14 cellular contexts compared by ENCODE assay signal in genomic region chr3:125651246-125651645, GRCh38. TPM values are rescaled to one million over a fixed set of nuclear protein-coding genes. Genes with fewer than 3 reads are reported as not detected.
A peak's percentile ranks its signal among the peaks of the same experiment; 100 is the strongest.
DNase-seq lines count a peak whose midpoint lies in the region; ATAC-seq and TF ChIP-seq lines count a peak whose summit lies in the region.
"Had no signal": no experiment of that assay in that cellular context is flagged by ENCODE, and none has a peak within 500 bp of the region (broad histone marks: within the 10 kb centered on the region; RNA-seq: fewer than 3 reads in every experiment).

No MANE protein-coding gene starts in this region.

- TF ChIP-seq CTCF in PC-3 (conservative IDR thresholded peaks at IDR 0.05; ENCODE audit: low read depth, low read length) (no peak), fibroblast of the aortic adventitia (IDR thresholded peaks at IDR 0.05; ENCODE audit: insufficient read depth, low read length) (no peak), gastrocnemius medialis (IDR thresholded peaks at IDR 0.05 in 4 of 5, conservative IDR thresholded peaks at IDR 0.05 in 1 of 5) (no peak)

- no peaks in the 10 kb centered on the region for H3K27me3 Mint-ChIP-seq in CD4-positive, alpha-beta memory T cell

- no peak overlapping the region for H3K27ac Mint-ChIP-seq in CD4-positive, alpha-beta memory T cell
- H3K27ac Mint-ChIP-seq: activated T-helper 2 cell treated with anti-CD3 and anti-CD28 coated beads, Interferon-gamma antibody, Interleukin-2, Interleukin-4, amounts not matched to agents 10 μg/mL and 5 μg/mL and 100 μg/mL, durations not matched to agents 14 hours and 24 hours and 36 hours had no signal

- H3K4me1 Mint-ChIP-seq in CD4-positive, alpha-beta memory T cell, result no peaks in the 10 kb centered on the region

- H3K27ac ChIP-seq in PC-3 (ENCODE audit: low read length), result no peak overlapping the region
- H3K27ac ChIP-seq in gastrocnemius medialis, result peak overlapping the region; percentile 72 to 90 (median 83)
- no peak overlapping the region for H3K27ac ChIP-seq in CD4-positive, alpha-beta memory T cell (ENCODE audit: low read depth, low read length)
- H3K27ac ChIP-seq: tibial artery had no signal

- H3K4me1 ChIP-seq in PC-3 (ENCODE audit: insufficient read depth, low read length), result peaks cover 4% of the 10 kb centered on the region; the same call in 1 of the 2 replicates
- H3K4me1 ChIP-seq in gastrocnemius medialis, result peaks cover 16 to 28% of the 10 kb centered on the region in 2 donors
- H3K4me1 ChIP-seq in CD4-positive, alpha-beta memory T cell (ENCODE audit: insufficient read depth, low read length), result no peaks in the 10 kb centered on the region
- H3K4me1 ChIP-seq: tibial artery had no signal

- in situ Hi-C loops in gastrocnemius medialis (cut with MboI; ENCODE audit: low sequenced_read_pairs in 4 of 4), result no loop called here

- no peaks in the 10 kb centered on the region for H3K9me3 Mint-ChIP-seq in CD4-positive, alpha-beta memory T cell
- H3K9me3 Mint-ChIP-seq: activated T-helper 2 cell treated with anti-CD3 and anti-CD28 coated beads, Interferon-gamma antibody, Interleukin-2, Interleukin-4, amounts not matched to agents 10 μg/mL and 5 μg/mL and 100 μg/mL, durations not matched to agents 14 hours and 24 hours and 36 hours had no signal

- H3K4me2 ChIP-seq in PC-3 (ENCODE audit: low read length), result no peak overlapping the region

- H3K36me3 ChIP-seq in PC-3 (ENCODE audit: low read depth, low read length), result no peaks in the 10 kb centered on the region
- H3K36me3 ChIP-seq in gastrocnemius medialis, result no peaks in the 10 kb centered on the region
- H3K36me3 ChIP-seq in CD4-positive, alpha-beta memory T cell (ENCODE audit: insufficient read depth, low read length), result no peaks in the 10 kb centered on the region
- H3K36me3 ChIP-seq: tibial artery had no signal

- H3K9me3 ChIP-seq in PC-3 (ENCODE audit: low read length) (no peaks in the 10 kb centered on the region), gastrocnemius medialis (no peaks in the 10 kb centered on the region)
- no peaks in the 10 kb centered on the region for H3K9me3 ChIP-seq in CD4-positive, alpha-beta memory T cell (ENCODE audit: control insufficient read depth in 1 of 2, low read length in 2 of 2)
- H3K9me3 ChIP-seq: tibial artery had no signal

- H3K27me3 ChIP-seq in PC-3 (ENCODE audit: low read length) (no peaks in the 10 kb centered on the region), gastrocnemius medialis (no peaks in the 10 kb centered on the region)
- H3K27me3 ChIP-seq in CD4-positive, alpha-beta memory T cell (ENCODE audit: insufficient read depth, low read length), result no peaks in the 10 kb centered on the region
- H3K27me3 ChIP-seq: tibial artery had no signal

- no peaks in the 10 kb centered on the region for H3F3A ChIP-seq in PC-3 (ENCODE audit: low read length, unreplicated experiment)

- H2AFZ ChIP-seq in PC-3 (ENCODE audit: low read length), result no peak overlapping the region

- BruUV-seq in PC-3 (replicated peaks; lab: Mats Ljungman, UMichigan), result no TSS peak

- ATAC-seq in PC-3 (peak; percentile 49), gastrocnemius medialis (peak; percentile 85 to 92), HG03571 (IDR thresholded peaks at IDR 0.05; ENCODE audit: unreplicated experiment) (no peak)
- ATAC-seq: left cardiac atrium had no signal

- no peak overlapping the region for H3K9ac ChIP-seq in PC-3 (ENCODE audit: low read length)

- no peaks in the 10 kb centered on the region for H3K9me2 ChIP-seq in PC-3 (replicated peaks; ENCODE audit: low read length)

- no peaks in the 10 kb centered on the region for H3K36me3 Mint-ChIP-seq in CD4-positive, alpha-beta memory T cell

- CTCF ChIA-PET in PC-3 (lab: Charles Lee), result no interaction called here
- CTCF ChIA-PET in CD4-positive, alpha-beta memory T cell (lab: Charles Lee; ENCODE audit: partially characterized antibody), result no interaction called here

- H3K4me3 Mint-ChIP-seq in CD4-positive, alpha-beta memory T cell, result no peak overlapping the region

- H3K79me2 ChIP-seq in PC-3 (ENCODE audit: low read length), result no peaks in the 10 kb centered on the region

- H3K4me3 ChIP-seq in PC-3 (ENCODE audit: low read length) (no peak overlapping the region), fibroblast of the aortic adventitia (ENCODE audit: low read depth, low read length) (no peak overlapping the region), gastrocnemius medialis (no peak overlapping the region)
- no peak overlapping the region for H3K4me3 ChIP-seq in CD4-positive, alpha-beta memory T cell (ENCODE audit: low read length in 2 of 2)
- H3K4me3 ChIP-seq: tibial artery had no signal

- POLR2A ChIA-PET in PC-3 (lab: Charles Lee; ENCODE audit: unreplicated experiment), result no interaction called here
- POLR2A ChIA-PET in CD4-positive, alpha-beta memory T cell (lab: Charles Lee; ENCODE audit: partially characterized antibody), result no interaction called here

- no peak for TF ChIP-seq POLR2A in gastrocnemius medialis (IDR thresholded peaks at IDR 0.05)

- DNase-seq in DMS53 (lab: John Stamatoyannopoulos, UW) (peak; percentile 34), DMS53 treated with DMSO at 0.1 percent for 48 hours (lab: John Stamatoyannopoulos, UW; ENCODE audit: unreplicated experiment) (no peak), PC-3 (peak; percentile 27), fibroblast of the aortic adventitia (ENCODE audit: low read depth) (peak; percentile 15), gastrocnemius medialis (peak in 1 of 2 donors; percentile 53), activated gamma-delta T cell treated with Interleukin-2 at 50 U/mL for 16 hours (no peak)
- no peak for DNase-seq in CD4-positive, alpha-beta memory T cell
- DNase-seq: 8988T, caudate nucleus, left cardiac atrium, NCI-H774, tibial artery had no signal

- intact Hi-C loops in PC-3 (cut with micrococcal nuclease), result no loop called here
- intact Hi-C loops in gastrocnemius medialis (cut with DNase I; ENCODE audit: low total_unique reads), result no loop called here
- intact Hi-C loops in CD4-positive, alpha-beta memory T cell (cut with micrococcal nuclease), result no loop called here

- H4K20me1 ChIP-seq in PC-3 (ENCODE audit: low read length), result no peaks in the 10 kb centered on the region

RNA-seq across cellular contexts. Expression of gene OSBPL11, which starts 55.9 kb away (rescaled TPM):
- total RNA-seq in PC-3 (2014; rRNA removed) (5.5 and 9.4 TPM in 2 replicates), fibroblast of the aortic adventitia (ENCODE audit: low replicate concordance) (4.7 and 13.5 TPM in 2 replicates), gastrocnemius medialis (100 to 1,000 TPM in 1 of 4 donors, 10 to 100 TPM in 3; 43.3 to 115 (median 78.9) TPM)
- 10 to 100 TPM; 13.9 to 14.7 TPM for total RNA-seq in CD4-positive, alpha-beta memory T cell
- polyA plus RNA-seq in CD4-positive, alpha-beta memory T cell, result 1 to 10 TPM; 6.7 to 8.2 TPM

Comparison
In these comparisons a context has a peak if more than half of its experiments do, and no peak if none do; other contexts are left out.
1. DNase-seq: peak in DMS53 (single experiment), PC-3 (single experiment) and fibroblast of the aortic adventitia (single experiment); none in DMS53 treated with DMSO at 0.1 percent for 48 hours (single experiment), CD4-positive, alpha-beta memory T cell (0 of 5) and activated gamma-delta T cell treated with Interleukin-2 at 50 U/mL for 16 hours (single experiment).
2. H3K27ac ChIP-seq: peak in gastrocnemius medialis (4 of 4); none in PC-3 (single experiment) and CD4-positive, alpha-beta memory T cell (single experiment).